Comparison of ENCODE assay signal across 1 cellular context in the genomic region with DNA sequence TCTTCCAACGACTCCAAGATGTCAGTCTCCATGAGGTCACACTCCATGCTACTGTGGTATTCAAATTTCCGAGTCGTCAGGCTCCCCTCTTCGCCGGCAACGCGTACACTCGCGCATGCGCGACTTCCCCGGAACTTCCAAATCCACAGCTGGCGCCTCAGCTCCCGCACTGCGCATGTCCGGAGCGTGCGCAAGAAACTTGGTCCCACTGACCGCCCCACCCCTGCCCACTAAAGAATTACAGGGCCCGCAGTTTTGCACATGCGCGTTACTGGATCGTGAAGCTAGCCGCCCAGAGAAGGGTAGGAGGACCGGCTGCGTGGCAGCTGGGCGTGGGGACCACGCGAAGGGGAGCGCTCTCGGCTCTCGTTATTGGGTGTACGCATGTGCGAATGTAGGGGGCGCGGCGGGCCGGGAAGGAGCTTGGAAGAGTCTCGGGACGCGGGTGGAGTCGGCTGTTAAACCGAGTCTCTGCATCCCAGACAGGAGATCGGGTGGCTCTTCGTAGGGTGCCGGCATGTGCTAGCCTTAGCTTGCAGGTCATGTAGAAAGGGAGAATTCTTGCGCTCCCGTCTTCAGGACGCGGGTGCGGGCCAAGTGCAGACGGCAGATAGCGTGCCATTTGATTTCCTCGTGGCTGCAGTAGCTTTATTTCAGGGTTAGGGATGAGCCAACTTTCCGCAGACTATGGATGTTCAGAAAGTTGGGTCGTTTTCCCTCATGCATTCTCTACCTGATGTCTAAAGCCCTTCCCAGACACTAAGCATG.
TF ChIP-seq lines count a peak whose summit lies in the region.

Gene FAM98A, minus strand, starts transcription at position 125 of the 768 bp plus-strand sequence. Its CDS starts 78 bp downstream, at position 47.

TF ChIP-seq in K562, 482 proteins besides CTCF, POLR2A, EP300 and RAD21 (continued from another document and continues in another):
- TF ChIP-seq ADNP (tag; IDR thresholded peaks at IDR 0.05) (no peak), TRIM24 (IDR thresholded peaks at IDR 0.05) (no peak), SAFB (IDR thresholded peaks at IDR 0.05; ENCODE audit: borderline replicate concordance, low read depth, low read length) (peak; percentile 85; the same call in 1 of the 2 replicates), RB1 (IDR thresholded peaks at IDR 0.05; ENCODE audit: low read depth) (peak; percentile 48; the same call in 1 of the 2 replicates), FOXJ2 (tag; IDR thresholded peaks at IDR 0.05) (0 out of 2 replicates have a peak, but pooled peaks have one; percentile 65), CBX2 (IDR thresholded peaks at IDR 0.05; ENCODE audit: insufficient read depth, low read length, poor library complexity, severe bottlenecking) (no peak), ZBTB43 (CRISPR knock-in tag; IDR thresholded peaks at IDR 0.05) (peak; percentile 87; the same call in 1 of the 2 replicates), MYC (IDR thresholded peaks at IDR 0.05; ENCODE audit: low read depth, low read length) (peak; percentile 83), MYC (CRISPR knock-in tag; IDR thresholded peaks at IDR 0.05; ENCODE audit: borderline replicate concordance, low read depth) (no peak), ZNF23 (CRISPR knock-in tag; IDR thresholded peaks at IDR 0.05) (no peak), STAT6 (CRISPR knock-in tag; IDR thresholded peaks at IDR 0.05) (0 out of 2 replicates have a peak, but pooled peaks have one; percentile 43), ZNF431 (CRISPR knock-in tag; IDR thresholded peaks at IDR 0.05) (peak; percentile 91), MEIS2 (IDR thresholded peaks at IDR 0.05; ENCODE audit: partially characterized antibody) (peak; percentile 98), BMI1 (IDR thresholded peaks at IDR 0.05; ENCODE audit: low read length) (no peak), BRCA1 (IDR thresholded peaks at IDR 0.05) (no peak), BRCA1 (CRISPR knock-in tag; IDR thresholded peaks at IDR 0.05) (no peak), RNF2 (IDR thresholded peaks at IDR 0.05) (peak; percentile 30; the same call in 1 of the 2 replicates), ATF1 (CRISPR knock-in tag; IDR thresholded peaks at IDR 0.05) (no peak), ATF1 (tag; IDR thresholded peaks at IDR 0.05) (peak; percentile 73), MLLT1 (IDR thresholded peaks at IDR 0.05) (no peak), HCFC1 (IDR thresholded peaks at IDR 0.05; ENCODE audit: low read depth, low read length) (peak; percentile 70), MECOM (CRISPR knock-in tag; IDR thresholded peaks at IDR 0.05) (peak; percentile 37; the same call in 1 of the 2 replicates), KLF6 (CRISPR knock-in tag; IDR thresholded peaks at IDR 0.05; ENCODE audit: borderline replicate concordance) (peak; percentile 60; the same call in 1 of the 2 replicates), LCOR (CRISPR knock-in tag; IDR thresholded peaks at IDR 0.05) (0 out of 2 replicates have a peak, but pooled peaks have one; percentile 49), NRF1 (conservative IDR thresholded peaks at IDR 0.05 in 1 of 2, IDR thresholded peaks at IDR 0.05 in 1 of 2) (peak; percentile 100), ZBTB7A (IDR thresholded peaks at IDR 0.05; ENCODE audit: borderline replicate concordance, control insufficient read depth, low read depth, low read length) (peak; percentile 22; the same call in 1 of the 2 replicates), IFI16 (CRISPR knock-in tag; IDR thresholded peaks at IDR 0.05) (no peak), CCNT2 (IDR thresholded peaks at IDR 0.05; ENCODE audit: borderline replicate concordance, extremely low read depth, insufficient read length, low read depth, low read length) (peak; percentile 60), TAF1 (IDR thresholded peaks at IDR 0.05; ENCODE audit: control insufficient read depth, extremely low read depth, insufficient read depth, low read length, severe bottlenecking) (no peak), XRCC5 (IDR thresholded peaks at IDR 0.05; ENCODE audit: low read depth, low read length) (0 out of 2 replicates have a peak, but pooled peaks have one; percentile 32), E2F3 (CRISPR knock-in tag; IDR thresholded peaks at IDR 0.05) (no peak), OTX1 (CRISPR knock-in tag; IDR thresholded peaks at IDR 0.05) (no peak), GTF2E2 (tag; IDR thresholded peaks at IDR 0.05) (no peak), GMEB1 (CRISPR knock-in tag; IDR thresholded peaks at IDR 0.05) (peak; percentile 24; the same call in 1 of the 2 replicates), CBFB (CRISPR knock-in tag; IDR thresholded peaks at IDR 0.05) (peak; percentile 10; the same call in 1 of the 2 replicates)
- TF ChIP-seq, protein P1, sequence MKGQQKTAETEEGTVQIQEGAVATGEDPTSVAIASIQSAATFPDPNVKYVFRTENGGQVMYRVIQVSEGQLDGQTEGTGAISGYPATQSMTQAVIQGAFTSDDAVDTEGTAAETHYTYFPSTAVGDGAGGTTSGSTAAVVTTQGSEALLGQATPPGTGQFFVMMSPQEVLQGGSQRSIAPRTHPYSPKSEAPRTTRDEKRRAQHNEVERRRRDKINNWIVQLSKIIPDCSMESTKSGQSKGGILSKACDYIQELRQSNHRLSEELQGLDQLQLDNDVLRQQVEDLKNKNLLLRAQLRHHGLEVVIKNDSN (CRISPR knock-in tag; IDR thresholded peaks at IDR 0.05): peak; percentile 53; the same call in 1 of the 2 replicates
- TF ChIP-seq, protein P2, sequence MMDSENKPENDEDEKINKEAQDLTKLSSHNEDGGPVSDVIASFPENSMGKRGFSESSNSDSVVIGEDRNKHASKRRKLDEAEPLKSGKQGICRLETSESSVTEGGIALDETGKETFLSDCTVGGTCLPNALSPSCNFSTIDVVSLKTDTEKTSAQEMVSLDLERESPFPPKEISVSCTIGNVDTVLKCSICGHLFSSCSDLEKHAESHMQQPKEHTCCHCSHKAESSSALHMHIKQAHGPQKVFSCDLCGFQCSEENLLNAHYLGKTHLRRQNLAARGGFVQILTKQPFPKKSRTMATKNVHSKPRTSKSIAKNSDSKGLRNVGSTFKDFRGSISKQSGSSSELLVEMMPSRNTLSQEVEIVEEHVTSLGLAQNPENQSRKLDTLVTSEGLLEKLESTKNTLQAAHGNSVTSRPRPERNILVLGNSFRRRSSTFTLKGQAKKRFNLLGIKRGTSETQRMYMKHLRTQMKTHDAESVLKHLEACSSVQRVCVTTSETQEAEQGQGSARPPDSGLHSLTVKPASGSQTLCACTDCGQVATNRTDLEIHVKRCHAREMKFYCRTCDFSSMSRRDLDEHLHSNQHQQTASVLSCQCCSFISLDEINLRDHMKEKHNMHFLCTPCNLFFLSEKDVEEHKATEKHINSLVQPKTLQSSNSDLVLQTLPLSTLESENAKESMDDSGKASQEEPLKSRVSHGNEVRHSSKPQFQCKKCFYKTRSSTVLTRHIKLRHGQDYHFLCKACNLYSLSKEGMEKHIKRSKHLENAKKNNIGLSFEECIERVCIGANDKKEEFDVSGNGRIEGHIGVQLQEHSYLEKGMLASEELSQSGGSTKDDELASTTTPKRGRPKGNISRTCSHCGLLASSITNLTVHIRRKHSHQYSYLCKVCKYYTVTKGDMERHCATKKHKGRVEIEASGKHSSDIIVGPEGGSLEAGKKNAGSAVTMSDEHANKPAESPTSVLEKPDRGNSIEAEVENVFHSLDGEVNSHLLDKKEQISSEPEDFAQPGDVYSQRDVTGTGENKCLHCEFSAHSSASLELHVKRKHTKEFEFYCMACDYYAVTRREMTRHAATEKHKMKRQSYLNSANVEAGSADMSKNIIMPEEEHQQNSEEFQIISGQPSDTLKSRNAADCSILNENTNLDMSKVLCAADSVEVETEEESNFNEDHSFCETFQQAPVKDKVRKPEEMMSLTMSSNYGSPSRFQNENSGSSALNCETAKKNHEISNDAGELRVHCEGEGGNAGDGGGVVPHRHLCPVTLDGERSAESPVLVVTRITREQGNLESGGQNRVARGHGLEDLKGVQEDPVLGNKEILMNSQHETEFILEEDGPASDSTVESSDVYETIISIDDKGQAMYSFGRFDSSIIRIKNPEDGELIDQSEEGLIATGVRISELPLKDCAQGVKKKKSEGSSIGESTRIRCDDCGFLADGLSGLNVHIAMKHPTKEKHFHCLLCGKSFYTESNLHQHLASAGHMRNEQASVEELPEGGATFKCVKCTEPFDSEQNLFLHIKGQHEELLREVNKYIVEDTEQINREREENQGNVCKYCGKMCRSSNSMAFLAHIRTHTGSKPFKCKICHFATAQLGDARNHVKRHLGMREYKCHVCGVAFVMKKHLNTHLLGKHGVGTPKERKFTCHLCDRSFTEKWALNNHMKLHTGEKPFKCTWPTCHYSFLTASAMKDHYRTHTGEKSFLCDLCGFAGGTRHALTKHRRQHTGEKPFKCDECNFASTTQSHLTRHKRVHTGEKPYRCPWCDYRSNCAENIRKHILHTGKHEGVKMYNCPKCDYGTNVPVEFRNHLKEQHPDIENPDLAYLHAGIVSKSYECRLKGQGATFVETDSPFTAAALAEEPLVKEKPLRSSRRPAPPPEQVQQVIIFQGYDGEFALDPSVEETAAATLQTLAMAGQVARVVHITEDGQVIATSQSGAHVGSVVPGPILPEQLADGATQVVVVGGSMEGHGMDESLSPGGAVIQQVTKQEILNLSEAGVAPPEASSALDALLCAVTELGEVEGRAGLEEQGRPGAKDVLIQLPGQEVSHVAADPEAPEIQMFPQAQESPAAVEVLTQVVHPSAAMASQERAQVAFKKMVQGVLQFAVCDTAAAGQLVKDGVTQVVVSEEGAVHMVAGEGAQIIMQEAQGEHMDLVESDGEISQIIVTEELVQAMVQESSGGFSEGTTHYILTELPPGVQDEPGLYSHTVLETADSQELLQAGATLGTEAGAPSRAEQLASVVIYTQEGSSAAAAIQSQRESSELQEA (IDR thresholded peaks at IDR 0.05; ENCODE audit: low read depth): no peak
- TF ChIP-seq, protein P3, sequence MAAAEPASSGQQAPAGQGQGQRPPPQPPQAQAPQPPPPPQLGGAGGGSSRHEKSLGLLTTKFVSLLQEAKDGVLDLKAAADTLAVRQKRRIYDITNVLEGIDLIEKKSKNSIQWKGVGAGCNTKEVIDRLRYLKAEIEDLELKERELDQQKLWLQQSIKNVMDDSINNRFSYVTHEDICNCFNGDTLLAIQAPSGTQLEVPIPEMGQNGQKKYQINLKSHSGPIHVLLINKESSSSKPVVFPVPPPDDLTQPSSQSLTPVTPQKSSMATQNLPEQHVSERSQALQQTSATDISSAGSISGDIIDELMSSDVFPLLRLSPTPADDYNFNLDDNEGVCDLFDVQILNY (CRISPR knock-in tag; IDR thresholded peaks at IDR 0.05): peak; percentile 69; the same call in 1 of the 2 replicates
- TF ChIP-seq, protein P4, sequence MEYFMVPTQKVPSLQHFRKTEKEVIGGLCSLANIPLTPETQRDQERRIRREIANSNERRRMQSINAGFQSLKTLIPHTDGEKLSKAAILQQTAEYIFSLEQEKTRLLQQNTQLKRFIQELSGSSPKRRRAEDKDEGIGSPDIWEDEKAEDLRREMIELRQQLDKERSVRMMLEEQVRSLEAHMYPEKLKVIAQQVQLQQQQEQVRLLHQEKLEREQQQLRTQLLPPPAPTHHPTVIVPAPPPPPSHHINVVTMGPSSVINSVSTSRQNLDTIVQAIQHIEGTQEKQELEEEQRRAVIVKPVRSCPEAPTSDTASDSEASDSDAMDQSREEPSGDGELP (CRISPR knock-in tag; IDR thresholded peaks at IDR 0.05; ENCODE audit: borderline replicate concordance): peak; percentile 99
